In genomic region chr1:9659328-9659727, GRCh38 we compare ENCODE assay signal across 14 cellular contexts. TPM values are rescaled to one million over a fixed set of nuclear protein-coding genes. Genes with fewer than 3 reads are reported as not detected.
DNase-seq lines count a peak whose midpoint lies in the region; ATAC-seq, FAIRE-seq and TF ChIP-seq lines count a peak whose summit lies in the region.
"Had no signal": no experiment of that assay in that cellular context is flagged by ENCODE, and none has a peak within 500 bp of the region (broad histone marks: within the 10 kb centered on the region; RNA-seq: fewer than 3 reads in every experiment).

No MANE protein-coding gene starts in this region.

- FAIRE-seq in GM12878 (lab: Jason Lieb, UNC) = no peak
- FAIRE-seq: colon had no signal

- H3K79me2 ChIP-seq in GM12878 (ENCODE audit: control insufficient read depth, insufficient read depth, low read length) = peaks cover 87% of the 10 kb centered on the region

- SMC1A ChIA-PET in GM12878 (lab: Charles Lee; ENCODE audit: uncharacterized antibody, unreplicated experiment) = interaction anchor here (2.0 to 9.9 kb wide), 3 partner anchors 12 to 31 kb away, joined by 5 to 215 read pairs (median 56); no protein-coding TSS in a partner anchor

- no peak overlapping the region for H2AFZ ChIP-seq in GM12878 (ENCODE audit: control insufficient read depth, low read depth, low read length)

- peaks cover 48 to 53% (median 51%) of the 10 kb centered on the region in 3 donors for H3K4me1 Mint-ChIP-seq in IgD-negative memory B cell
- H3K4me1 Mint-ChIP-seq in mesothelial cell of epicardium = peaks cover 6% of the 10 kb centered on the region

- peaks cover 42 to 55% (median 48%) of the 10 kb centered on the region in 11 experiments for H3K36me3 ChIP-seq in BLaER1 treated with 17β-estradiol and CSF1 and Interleukin-3, amounts not matched to agents 10 nM and 100 nM
- H3K36me3 ChIP-seq in GM12878 (ENCODE audit: control insufficient read depth in 2 of 2, insufficient read depth in 2 of 2, low read length in 1 of 2) = peaks cover 7 to 17% of the 10 kb centered on the region in 2 experiments; a peak in 3 of 4 replicates

- no peaks in the 10 kb centered on the region for H3K9me3 Mint-ChIP-seq in IgD-negative memory B cell
- H3K9me3 Mint-ChIP-seq in mesothelial cell of epicardium = no peaks in the 10 kb centered on the region

- RAD21 ChIA-PET in GM12878 (lab: Charles Lee; ENCODE audit: unreplicated experiment) = interaction anchor here (1.0 to 10.4 kb wide), 2 partner anchors 28 to 31 kb away, joined by 3 to 336 read pairs; no protein-coding TSS in a partner anchor

- no peak for TF ChIP-seq POLR2A in GM12878 (IDR thresholded peaks at IDR 0.05; ENCODE audit: low read depth, low read length)

- no peak for TF ChIP-seq RAD21 in GM12878 (IDR thresholded peaks at IDR 0.05; ENCODE audit: insufficient read depth, low read depth, low read length)

- peak overlapping the region in 6 of 11 experiments; percentile 9 to 48 (median 28); a peak in 8 of 22 replicates for H3K27ac ChIP-seq in BLaER1 treated with 17β-estradiol and CSF1 and Interleukin-3, amounts not matched to agents 10 nM and 100 nM
- H3K27ac ChIP-seq in GM12878 (ENCODE audit: control insufficient read depth, insufficient read depth) = no peak overlapping the region; the same call in 1 of the 2 replicates

- TF ChIP-seq EP300 in GM12878 (IDR thresholded peaks at IDR 0.05; ENCODE audit: borderline replicate concordance in 1 of 2, control insufficient read depth in 1 of 2, low read depth in 2 of 2, low read length in 2 of 2) = no peak

- CTCF ChIA-PET in GM12878 (lab: Yijun Ruan, JAX) = interaction anchor here (0.6 to 12.0 kb wide), 4 partner anchors 9 to 70 kb away, joined by 4 to 203 read pairs (median 6); no protein-coding TSS in a partner anchor

- 69% methylated on average over 5 of the region's 5 CpGs for WGBS in GM12878 (ENCODE audit: insufficient coverage, insufficient replicate concordance, low lambda C conversion rate, missing lambda C conversion rate)

- peak overlapping the region in 10 of 11 experiments; percentile 90 to 98 (median 96); a peak in 19 of 22 replicates for H3K4me2 ChIP-seq in BLaER1 treated with 17β-estradiol and CSF1 and Interleukin-3, amounts not matched to agents 10 nM and 100 nM
- H3K4me2 ChIP-seq in GM12878 (ENCODE audit: control insufficient read depth, insufficient read depth) = peak overlapping the region; percentile 34

- peaks cover 3% of the 10 kb centered on the region for H3K36me3 Mint-ChIP-seq in IgD-negative memory B cell
- H3K36me3 Mint-ChIP-seq in mesothelial cell of epicardium = no peaks in the 10 kb centered on the region

- peak overlapping the region in 1 of 4 donors; percentile 28 for H3K4me3 Mint-ChIP-seq in IgD-negative memory B cell
- no peak overlapping the region for H3K4me3 Mint-ChIP-seq in mesothelial cell of epicardium

- H3K27me3 ChIP-seq in BLaER1 treated with 17β-estradiol and CSF1 and Interleukin-3, amounts not matched to agents 10 nM and 100 nM = no peaks in the 10 kb centered on the region
- H3K27me3 ChIP-seq in GM12878 (replicated peaks in 1 of 2; ENCODE audit: control insufficient read depth in 2 of 2, insufficient read depth in 2 of 2, low read length in 1 of 2) = no peaks in the 10 kb centered on the region

- H3K4me3 ChIP-seq in BLaER1 treated with 17β-estradiol and CSF1 and Interleukin-3, amounts not matched to agents 10 nM and 100 nM = 0 out of 20 replicates have a peak overlapping the region, but pooled peaks of 1 of the 10 experiments have one; percentile 28
- H3K4me3 ChIP-seq in GM12878 = no peak overlapping the region

- peaks cover 73 to 98% (median 82%) of the 10 kb centered on the region in 11 experiments for H4K20me1 ChIP-seq in BLaER1 treated with 17β-estradiol and CSF1 and Interleukin-3, amounts not matched to agents 10 nM and 100 nM
- H4K20me1 ChIP-seq in GM12878 (ENCODE audit: control insufficient read depth, insufficient read depth) = no peaks in the 10 kb centered on the region

- DNase-seq in GM12878 (ENCODE audit: low read depth, low spot score) (no peak), mesothelial cell of epicardium (ENCODE audit: low spot score in 2 of 2, unreplicated experiment in 2 of 2) (peak in 1 of 2 experiments; percentile 41), NCI-H1105 treated with DMSO at 0.1 percent for 48 hours (lab: John Stamatoyannopoulos, UW) (no peak), mesenteric fat pad (ENCODE audit: low spot score) (no peak), C1 segment of cervical spinal cord (lab: John Stamatoyannopoulos, UW) (no peak)
- DNase-seq: DMS79 treated with DMSO at 0.1 percent for 48 hours, NCI-H2081 treated with DMSO at 0.1 percent for 48 hours, nucleus accumbens had no signal

- TF ChIP-seq CTCF in GM12878 (IDR thresholded peaks at IDR 0.05 in 2 of 3, conservative IDR thresholded peaks at IDR 0.05 in 1 of 3; ENCODE audit: control insufficient read depth in 2 of 3, extremely low read depth in 1 of 3, insufficient read depth in 1 of 3, low read depth in 3 of 3, low read length in 3 of 3) (no peak), mesothelial cell of epicardium (IDR thresholded peaks at IDR 0.05; ENCODE audit: unreplicated experiment) (no peak)

- ATAC-seq in GM12878 (no peak), HG03521 (IDR thresholded peaks at IDR 0.05; ENCODE audit: unreplicated experiment) (no peak)
- ATAC-seq: HCT116, Right ventricle myocardium inferior had no signal

- H3K9ac ChIP-seq in BLaER1 treated with 17β-estradiol and CSF1 and Interleukin-3, amounts not matched to agents 10 nM and 100 nM = peak overlapping the region in 2 of 11 experiments; percentile 11 to 23; a peak in 2 of 22 replicates
- H3K9ac ChIP-seq in GM12878 (ENCODE audit: control insufficient read depth, insufficient read depth, low read length) = no peak overlapping the region

- H3K27ac Mint-ChIP-seq in IgD-negative memory B cell (peak overlapping the region in 2 of 3 donors; percentile 46 to 92), mesothelial cell of epicardium (peak overlapping the region; percentile 87)

- intact Hi-C loops in GM12878 (cut with micrococcal nuclease; ENCODE audit: unreplicated experiment) = no loop called here

- in situ Hi-C loops in GM12878 (cut with MboI) = no loop called here

- BruUV-seq in GM12878 (replicated peaks; lab: Mats Ljungman, UMichigan) = no TSS peak

- H3K4me1 ChIP-seq in BLaER1 treated with 17β-estradiol and CSF1 and Interleukin-3, amounts not matched to agents 10 nM and 100 nM = peaks cover 60 to 75% (median 64%) of the 10 kb centered on the region in 10 experiments
- peaks cover 26% of the 10 kb centered on the region for H3K4me1 ChIP-seq in GM12878 (ENCODE audit: control insufficient read depth, insufficient read depth, low read length)

- no peaks in the 10 kb centered on the region for H3K27me3 Mint-ChIP-seq in IgD-negative memory B cell
- H3K27me3 Mint-ChIP-seq in mesothelial cell of epicardium (ENCODE audit: low read depth) = peaks cover 20% of the 10 kb centered on the region

- peaks cover 0 to 4% (median 0%) of the 10 kb centered on the region in 11 experiments; a peak in 4 of 22 replicates for H3K9me3 ChIP-seq in BLaER1 treated with 17β-estradiol and CSF1 and Interleukin-3, amounts not matched to agents 10 nM and 100 nM (replicated peaks in 1 of 11)
- no peaks in the 10 kb centered on the region for H3K9me3 ChIP-seq in GM12878 (replicated peaks; ENCODE audit: control insufficient read depth, insufficient read depth, low read length)

- POLR2A ChIA-PET in GM12878 (lab: Charles Lee) = interaction anchor here (1.1 to 11.0 kb wide), 3 partner anchors 8 to 31 kb away, joined by 3 to 284 read pairs (median 5); no protein-coding TSS in a partner anchor

TF ChIP-seq in GM12878, 131 proteins besides CTCF, POLR2A, EP300 and RAD21 (continues in another document):
- no peak for TF ChIP-seq SREBF1 (IDR thresholded peaks at IDR 0.05; ENCODE audit: low read length)
- TF ChIP-seq MEF2A (IDR thresholded peaks at IDR 0.05; ENCODE audit: insufficient read depth, low read depth, low read length) = no peak
- no peak for TF ChIP-seq CHD2 (IDR thresholded peaks at IDR 0.05; ENCODE audit: borderline replicate concordance, low read depth, low read length)
- no peak for TF ChIP-seq ZNF24 (IDR thresholded peaks at IDR 0.05)
- TF ChIP-seq ATF2 (IDR thresholded peaks at IDR 0.05; ENCODE audit: low read length) = no peak
- no peak for TF ChIP-seq SUZ12 (IDR thresholded peaks at IDR 0.05; ENCODE audit: unreplicated experiment)

RNA-seq across cellular contexts. Expression of gene PIK3CD, which starts 7.8 kb away (rescaled TPM):
- polyA plus RNA-seq in IgD-negative memory B cell (82.6 TPM), GM12878 (2011; rRNA removed) (21.4 and 52.8 TPM in 2 replicates), GM12878 (2014; fragmentation: Illumina TruSeq; extraction: Trizol) (22.0 and 39.5 TPM in 2 replicates), GM12878 (2014; fragmentation: Nextera tagmentation; extraction: Ambion mirVana) (10 to 100 TPM in 1 of 2 experiments, 1 to 10 TPM in 1; 7.0 to 12.7 TPM), GM12878 (2014; rRNA removed) (64.2 and 76.9 TPM in 2 replicates), GM12878 (2016; fragmentation: Nextera tagmentation; extraction: Ambion mirVana) (10 to 100 TPM; 49.4 to 53.4 TPM)
- 277 and 361 TPM in 2 replicates for total RNA-seq in GM12878 (2013; cell fraction: nucleolus; rRNA removed)
- total RNA-seq in GM12878 (2014; rRNA removed) (51.6 and 57.4 TPM in 2 replicates), GM12878 (2014; rRNA removed; fragmentation: Illumina TruSeq; extraction: Trizol) (24.2 and 25.5 TPM in 2 replicates), GM12878 (2021) (101 and 102 TPM in 2 replicates), mesothelial cell of epicardium (3.7 to 4.7 TPM (median 4.3 TPM) in 3 replicates), mesenteric fat pad (14.5 TPM)
- 22.2 TPM for polyA plus RNA-seq in GM12878 (2011; ENCODE audit: low read depth)
- 67.2 and 70.2 TPM in 2 replicates for polyA plus RNA-seq in GM12878 (2011; cell fraction: cytosol; rRNA removed)
- 243 and 311 TPM in 2 replicates for polyA plus RNA-seq in GM12878 (2011; cell fraction: nucleus; rRNA removed)
- polyA plus RNA-seq in GM12878 (2012) = 43.5 and 56.6 TPM in 2 replicates
- polyA minus RNA-seq in GM12878 (2011; rRNA and poly(A)+ RNA removed) = 92.2 and 120 TPM in 2 replicates
- 38.1 and 38.6 TPM in 2 replicates for polyA minus RNA-seq in GM12878 (2011; cell fraction: cytosol; rRNA and poly(A)+ RNA removed)
- polyA minus RNA-seq in GM12878 (2011; cell fraction: nucleus; rRNA and poly(A)+ RNA removed) = 155 and 175 TPM in 2 replicates
